ENCODE assay signal across 11 cellular contexts in genomic region chr5:169302046-169302445, GRCh38. TPM values are rescaled to one million over a fixed set of nuclear protein-coding genes. Genes with fewer than 3 reads are reported as not detected.
A peak's percentile ranks its signal among the peaks of the same experiment; 100 is the strongest.
DNase-seq lines count a peak whose midpoint lies in the region; ATAC-seq, FAIRE-seq and TF ChIP-seq lines count a peak whose summit lies in the region.
"Had no signal": no experiment of that assay in that cellular context is flagged by ENCODE, and none has a peak within 500 bp of the region (broad histone marks: within the 10 kb centered on the region; RNA-seq: fewer than 3 reads in every experiment).

No MANE protein-coding gene starts in this region.

- H3K9me3 ChIP-seq in BE2C (no peaks in the 10 kb centered on the region; the same call in 1 of the 2 replicates), HUES6 (ENCODE audit: control insufficient read depth, insufficient read depth, low read depth, low read length) (no peaks in the 10 kb centered on the region), iPS-15b (ENCODE audit: control insufficient read depth, insufficient read depth, low read length) (no peaks in the 10 kb centered on the region), psoas muscle (no peaks in the 10 kb centered on the region)
- H3K9me3 ChIP-seq: upper lobe of right lung had no signal

- intact Hi-C loops in psoas muscle (cut with DNase I): loop anchor here (2.0 to 10.0 kb wide), 4 partner anchors 243 to 625 kb away; no protein-coding TSS in a partner anchor

- peak; percentile 10 for ATAC-seq in GM21576 (IDR thresholded peaks at IDR 0.05; ENCODE audit: unreplicated experiment)
- no peak for ATAC-seq in psoas muscle

- H3K27me3 ChIP-seq in BE2C (no peaks in the 10 kb centered on the region), HUES6 (ENCODE audit: control insufficient read depth, insufficient read depth, low read length) (peaks cover 64% of the 10 kb centered on the region), iPS-15b (ENCODE audit: control insufficient read depth, insufficient read depth, low read length) (peaks cover 53% of the 10 kb centered on the region), psoas muscle (ENCODE audit: insufficient read depth in 3 of 3, low read length in 2 of 3) (peaks cover 0 to 49% (median 18%) of the 10 kb centered on the region in 3 donors)

- no peaks in the 10 kb centered on the region for H3K36me3 ChIP-seq in BE2C
- H3K36me3 ChIP-seq in HUES6 (ENCODE audit: control insufficient read depth, insufficient read depth, low read length): no peaks in the 10 kb centered on the region
- H3K36me3 ChIP-seq in iPS-15b (ENCODE audit: control insufficient read depth, insufficient read depth, low read length): no peaks in the 10 kb centered on the region
- no peaks in the 10 kb centered on the region for H3K36me3 ChIP-seq in psoas muscle (ENCODE audit: insufficient read depth in 1 of 2, low read depth in 1 of 2)
- H3K36me3 ChIP-seq: upper lobe of right lung had no signal

- in situ Hi-C loops in GM13977 (cut with MboI; ENCODE audit: low pct_unique_long_range_greater_than_20kb, low sequenced_read_pairs, unreplicated experiment): loop anchor here (25.0 kb wide), 1 partner anchor 615 kb away; no protein-coding TSS in a partner anchor

- H3K4me1 ChIP-seq in BE2C (peaks cover 16% of the 10 kb centered on the region), HUES6 (ENCODE audit: control insufficient read depth, insufficient read depth, low read length) (peaks cover 6% of the 10 kb centered on the region; the same call in 1 of the 2 replicates), iPS-15b (ENCODE audit: control insufficient read depth, insufficient read depth, low read length) (no peaks in the 10 kb centered on the region), psoas muscle (no peaks in the 10 kb centered on the region)
- H3K4me1 ChIP-seq: upper lobe of right lung had no signal

- FAIRE-seq in RCC 7860 (lab: Jason Lieb, UNC): no peak
- FAIRE-seq: small intestine had no signal

- H3K27ac ChIP-seq in HUES6 (ENCODE audit: low read depth, low read length): no peak overlapping the region
- no peak overlapping the region for H3K27ac ChIP-seq in psoas muscle
- H3K27ac ChIP-seq: upper lobe of right lung had no signal

- DNase-seq in BE2C (no peak), mesenteric fat pad (ENCODE audit: low spot score) (no peak), GM13977 (ENCODE audit: low spot score) (no peak), psoas muscle (no peak), RCC 7860 (ENCODE audit: low spot score) (no peak)

- H3K4me3 ChIP-seq in BE2C (ENCODE audit: low read depth, low read length) (peak overlapping the region; percentile 73), HUES6 (ENCODE audit: low read depth, low read length) (peak overlapping the region; percentile 53; the same call in 1 of the 2 replicates), iPS-15b (ENCODE audit: low read depth, low read length) (peak overlapping the region; percentile 75), psoas muscle (no peak overlapping the region)

- TF ChIP-seq CTCF in BE2C (IDR thresholded peaks at IDR 0.05; ENCODE audit: low read depth, low read length) (no peak), GM13977 (IDR thresholded peaks at IDR 0.05; ENCODE audit: extremely low read depth, insufficient read depth, missing control alignments) (no peak), psoas muscle (IDR thresholded peaks at IDR 0.05) (no peak)

- 41 to 52% (median 49%) methylated on average over 8 of the region's 8 CpGs for WGBS in psoas muscle, 3 donors

- H3K9ac ChIP-seq in HUES6 (ENCODE audit: low read length): no peak overlapping the region
- H3K9ac ChIP-seq in iPS-15b (ENCODE audit: low read depth, low read length): no peak overlapping the region

RNA-seq across cellular contexts. Expression of gene SLIT3, which starts 1.1 kb away (rescaled TPM):
- 121 TPM for polyA plus RNA-seq in BE2C (2012; ENCODE audit: insufficient read depth, insufficient read length, low read depth)
- 83.6 TPM for total RNA-seq in mesenteric fat pad
- 1 to 10 TPM; 2.1 to 5.9 (median 2.9) TPM for total RNA-seq in psoas muscle
- polyA plus RNA-seq in psoas muscle: under 1 TPM; 0.81 to 0.89 (median 0.84) TPM
- total RNA-seq: T-helper 1 cell treated with Interleukin-12 subunit alpha and Interleukin-12 subunit beta and Interleukin-4 antibody, amounts not matched to agents 30 ng/mL and 1 ng/mL, for 36 hours had no signal

Comparison
In these comparisons a context has a peak if more than half of its experiments do, and no peak if none do; other contexts are left out.
1. RNA of gene SLIT3, which starts 1.1 kb away (total RNA-seq): 83.6 TPM in mesenteric fat pad (single experiment); 2.1 to 5.9 TPM in psoas muscle; every median in the first group is over 10 times any median in the second.